In genomic region chr13:114155923-114156883, GRCh38 we compare ENCODE assay signal across 16 cellular contexts. TPM values are rescaled to one million over a fixed set of nuclear protein-coding genes. Genes with fewer than 3 reads are reported as not detected.
DNase-seq lines count a peak whose midpoint lies in the region; ATAC-seq and TF ChIP-seq lines count a peak whose summit lies in the region.
"Had no signal": no experiment of that assay in that cellular context is flagged by ENCODE, and none has a peak within 500 bp of the region (broad histone marks: within the 10 kb centered on the region; RNA-seq: fewer than 3 reads in every experiment).

No MANE protein-coding gene starts in this region.

- H3K23ac ChIP-seq in IMR-90 (ENCODE audit: low read depth, low read length): no peak overlapping the region

- no peak overlapping the region for H3K56ac ChIP-seq in IMR-90 (ENCODE audit: extremely low read depth, insufficient read depth, low read length)

- H3K14ac ChIP-seq in IMR-90 (replicated peaks; ENCODE audit: low read depth, low read length): no peak overlapping the region

- WGBS in IMR-90 (ENCODE audit: extremely low coverage in 2 of 2, insufficient read length in 1 of 2), 2 experiments: 48% methylated on average over 4 of the region's 19 CpGs; no CpG with 5 or more reads in 1 of the 2 experiments

- no peak overlapping the region for H3K4ac ChIP-seq in IMR-90 (ENCODE audit: low read depth, low read length)

- ATAC-seq in IMR-90 (ENCODE audit: low read depth): no peak
- peak in 1 of 3 donors; percentile 44 for ATAC-seq in natural killer cell
- no peak for ATAC-seq in GM19467 (IDR thresholded peaks at IDR 0.05; ENCODE audit: unreplicated experiment)
- ATAC-seq: esophagus mucosa, heart left ventricle had no signal

- H3K36me3 ChIP-seq in CD8-positive, alpha-beta memory T cell (ENCODE audit: insufficient read depth, low read length): no peaks in the 10 kb centered on the region
- H3K36me3 ChIP-seq in IMR-90 (ENCODE audit: control insufficient read depth, insufficient read depth, low read length): no peaks in the 10 kb centered on the region
- H3K36me3 ChIP-seq: heart left ventricle, neutrophil had no signal

- peak in 1 of 5 donors; percentile 49 for DNase-seq in CD8-positive, alpha-beta memory T cell
- no peak for DNase-seq in IMR-90
- no peak for DNase-seq in activated T-helper 2 cell treated with anti-CD3 and anti-CD28 coated beads, Interferon-gamma antibody, Interleukin-2, Interleukin-4, amounts not matched to agents 10 μg/mL and 5 μg/mL and 100 μg/mL, durations not matched to agents 14 hours and 24 hours and 36 hours (ENCODE audit: low spot score)
- no peak for DNase-seq in natural killer cell
- no peak for DNase-seq in GM19238 (ENCODE audit: insufficient read length, low spot score)
- no peak for DNase-seq in mucosa of gallbladder (ENCODE audit: low spot score)
- DNase-seq: activated effector memory CD4-positive, alpha-beta T cell treated with anti-CD3 and anti-CD28 coated beads, Interleukin-2, amount 50 U/mL, for 16 hours; Caco-2; cerebellar nuclear complex; heart left ventricle; NK-92 treated with Interleukin-12 subunit alpha and Interleukin-12 subunit beta, amount 100 ng/mL, for 24 hours had no signal

- in situ Hi-C loops in IMR-90 (cut with MboI; ENCODE audit: low sequenced_read_pairs): no loop called here

- no peaks in the 10 kb centered on the region for H3K9me3 ChIP-seq in CD8-positive, alpha-beta memory T cell (ENCODE audit: low read length)
- H3K9me3 ChIP-seq in IMR-90 (ENCODE audit: control insufficient read depth, insufficient read depth, low read length): no peaks in the 10 kb centered on the region; the same call in 1 of the 2 replicates
- H3K9me3 ChIP-seq: Caco-2, heart left ventricle, neutrophil had no signal

- TF ChIP-seq CTCF in IMR-90 (conservative IDR thresholded peaks at IDR 0.05; ENCODE audit: low read depth, low read length) (no peak), natural killer cell (IDR thresholded peaks at IDR 0.05) (no peak)

- H4K91ac ChIP-seq in IMR-90 (ENCODE audit: insufficient read depth, low read depth, low read length): no peak overlapping the region

- H3K4me1 ChIP-seq in CD8-positive, alpha-beta memory T cell (ENCODE audit: insufficient read depth, low read length): peaks cover 78% of the 10 kb centered on the region
- no peaks in the 10 kb centered on the region for H3K4me1 ChIP-seq in IMR-90 (ENCODE audit: control insufficient read depth, insufficient read depth, low read length)
- H3K4me1 ChIP-seq: Caco-2 had no signal

- H3K18ac ChIP-seq in IMR-90 (ENCODE audit: low read depth, low read length): no peak overlapping the region

- no peak overlapping the region for H2AK9ac ChIP-seq in IMR-90 (replicated peaks; ENCODE audit: low read depth, low read length, poor library complexity)

- peaks cover 67 to 84% (median 80%) of the 10 kb centered on the region in 3 donors for H3K4me1 Mint-ChIP-seq in CD8-positive, alpha-beta memory T cell
- H3K4me1 Mint-ChIP-seq in activated T-helper 2 cell treated with anti-CD3 and anti-CD28 coated beads, Interferon-gamma antibody, Interleukin-2, Interleukin-4, amounts not matched to agents 10 μg/mL and 5 μg/mL and 100 μg/mL, durations not matched to agents 14 hours and 24 hours and 36 hours (ENCODE audit: low read depth): peaks cover 39% of the 10 kb centered on the region
- H3K4me1 Mint-ChIP-seq in natural killer cell: peaks cover 75 to 87% of the 10 kb centered on the region in 2 donors

- H4K8ac ChIP-seq in IMR-90 (ENCODE audit: low read depth in 2 of 2, low read length in 2 of 2): no peak overlapping the region

- no peak for TF ChIP-seq RAD21 in IMR-90 (IDR thresholded peaks at IDR 0.05; ENCODE audit: low read length)

- H3K9me1 ChIP-seq in IMR-90 (ENCODE audit: insufficient read depth, low read length): no peaks in the 10 kb centered on the region

- no peak overlapping the region for H3K9ac ChIP-seq in IMR-90 (ENCODE audit: low read depth, low read length)

- no peak overlapping the region for H2BK20ac ChIP-seq in IMR-90 (ENCODE audit: low read depth, low read length)

- CTCF ChIA-PET in CD8-positive, alpha-beta memory T cell (lab: Charles Lee): interaction anchor here (0.8 to 1.3 kb wide), 2 partner anchors 13 to 30 kb away, joined by 3 to 4 read pairs; no protein-coding TSS in a partner anchor
- CTCF ChIA-PET in IMR-90 (lab: Yijun Ruan, JAX): no interaction called here

- H3K36me3 Mint-ChIP-seq in CD8-positive, alpha-beta memory T cell: peaks cover 0 to 3% (median 0%) of the 10 kb centered on the region in 3 donors
- H3K36me3 Mint-ChIP-seq in activated T-helper 2 cell treated with anti-CD3 and anti-CD28 coated beads, Interferon-gamma antibody, Interleukin-2, Interleukin-4, amounts not matched to agents 10 μg/mL and 5 μg/mL and 100 μg/mL, durations not matched to agents 14 hours and 24 hours and 36 hours (ENCODE audit: low read depth): no peaks in the 10 kb centered on the region
- H3K36me3 Mint-ChIP-seq in natural killer cell: no peaks in the 10 kb centered on the region

- H3K27me3 ChIP-seq in CD8-positive, alpha-beta memory T cell (ENCODE audit: insufficient read depth, low read length, poor library complexity, severe bottlenecking): no peaks in the 10 kb centered on the region
- peaks cover 29% of the 10 kb centered on the region for H3K27me3 ChIP-seq in IMR-90 (ENCODE audit: control insufficient read depth, insufficient read depth, low read length)
- H3K27me3 ChIP-seq: heart left ventricle had no signal

- TF ChIP-seq POLR2A in IMR-90 (IDR thresholded peaks at IDR 0.05; ENCODE audit: low read depth, low read length): no peak

- no peaks in the 10 kb centered on the region for H3K27me3 Mint-ChIP-seq in CD8-positive, alpha-beta memory T cell
- peaks cover 29% of the 10 kb centered on the region for H3K27me3 Mint-ChIP-seq in activated T-helper 2 cell treated with anti-CD3 and anti-CD28 coated beads, Interferon-gamma antibody, Interleukin-2, Interleukin-4, amounts not matched to agents 10 μg/mL and 5 μg/mL and 100 μg/mL, durations not matched to agents 14 hours and 24 hours and 36 hours (ENCODE audit: low read depth)
- no peaks in the 10 kb centered on the region for H3K27me3 Mint-ChIP-seq in natural killer cell (ENCODE audit: low read depth in 2 of 2)

- no peaks in the 10 kb centered on the region for H3K9me3 Mint-ChIP-seq in CD8-positive, alpha-beta memory T cell
- H3K9me3 Mint-ChIP-seq in activated T-helper 2 cell treated with anti-CD3 and anti-CD28 coated beads, Interferon-gamma antibody, Interleukin-2, Interleukin-4, amounts not matched to agents 10 μg/mL and 5 μg/mL and 100 μg/mL, durations not matched to agents 14 hours and 24 hours and 36 hours: no peaks in the 10 kb centered on the region
- peaks cover 4% of the 10 kb centered on the region in 2 donors for H3K9me3 Mint-ChIP-seq in natural killer cell

- H3K4me3 ChIP-seq in CD8-positive, alpha-beta memory T cell (ENCODE audit: low read length): no peak overlapping the region
- H3K4me3 ChIP-seq in IMR-90 (ENCODE audit: insufficient read depth, low read depth, low read length): no peak overlapping the region
- H3K4me3 ChIP-seq: heart left ventricle had no signal

- H4K5ac ChIP-seq in IMR-90 (ENCODE audit: low read depth, low read length): no peak overlapping the region

- H2BK120ac ChIP-seq in IMR-90 (ENCODE audit: low read depth, low read length): no peak overlapping the region

- no peak overlapping the region for H3K27ac ChIP-seq in CD8-positive, alpha-beta memory T cell (ENCODE audit: low read depth, low read length)
- H3K27ac ChIP-seq in IMR-90 (ENCODE audit: insufficient read depth, low read length): no peak overlapping the region
- H3K27ac ChIP-seq: neutrophil, VCaP had no signal

- POLR2A ChIA-PET in CD8-positive, alpha-beta memory T cell (lab: Charles Lee): interaction anchor here (3.5 kb wide), 1 partner anchor 8 kb away, joined by 11 read pairs; no protein-coding TSS in a partner anchor
- POLR2A ChIA-PET in IMR-90 (lab: Charles Lee; ENCODE audit: unreplicated experiment): no interaction called here

- peak overlapping the region; percentile 67 to 86 (median 80) for H3K4me3 Mint-ChIP-seq in CD8-positive, alpha-beta memory T cell
- peak overlapping the region; percentile 57 for H3K4me3 Mint-ChIP-seq in activated T-helper 2 cell treated with anti-CD3 and anti-CD28 coated beads, Interferon-gamma antibody, Interleukin-2, Interleukin-4, amounts not matched to agents 10 μg/mL and 5 μg/mL and 100 μg/mL, durations not matched to agents 14 hours and 24 hours and 36 hours (ENCODE audit: low read depth)
- H3K4me3 Mint-ChIP-seq in natural killer cell: peak overlapping the region; percentile 89

- no peaks in the 10 kb centered on the region for H3K79me1 ChIP-seq in IMR-90 (ENCODE audit: low read depth in 1 of 2, low read length in 2 of 2)

- H2BK15ac ChIP-seq in IMR-90 (ENCODE audit: low read depth, low read length): no peak overlapping the region

- dilution Hi-C loops in IMR-90 (cut with HindIII; ENCODE audit: low sequenced_read_pairs, unreplicated experiment): no loop called here

- H4K20me1 ChIP-seq in IMR-90 (ENCODE audit: insufficient read depth, low read length): no peaks in the 10 kb centered on the region; the same call in none of the 2 replicates

- intact Hi-C loops in IMR-90 (cut with micrococcal nuclease): no loop called here
- intact Hi-C loops in activated T-helper 2 cell treated with anti-CD3 and anti-CD28 coated beads, Interferon-gamma antibody, Interleukin-2, Interleukin-4, amounts not matched to agents 10 μg/mL and 5 μg/mL and 100 μg/mL, durations not matched to agents 14 hours and 24 hours and 36 hours (cut with micrococcal nuclease): no loop called here
- intact Hi-C loops in natural killer cell (cut with micrococcal nuclease): no loop called here

- H3K4me2 ChIP-seq in IMR-90 (ENCODE audit: low read depth, low read length): 0 out of 2 replicates have a peak overlapping the region, but pooled peaks have one; percentile 2

- H2BK5ac ChIP-seq in IMR-90 (ENCODE audit: low read depth, low read length, poor library complexity, severe bottlenecking): no peak overlapping the region

- no peak overlapping the region for H2AK5ac ChIP-seq in IMR-90 (ENCODE audit: low read depth, low read length)

- BruUV-seq in IMR-90 (replicated peaks; lab: Mats Ljungman, UMichigan): no TSS peak

- H3K27ac Mint-ChIP-seq in CD8-positive, alpha-beta memory T cell: peak overlapping the region; percentile 85 to 97 (median 93)
- peak overlapping the region; percentile 50 for H3K27ac Mint-ChIP-seq in activated T-helper 2 cell treated with anti-CD3 and anti-CD28 coated beads, Interferon-gamma antibody, Interleukin-2, Interleukin-4, amounts not matched to agents 10 μg/mL and 5 μg/mL and 100 μg/mL, durations not matched to agents 14 hours and 24 hours and 36 hours
- H3K27ac Mint-ChIP-seq in natural killer cell: peak overlapping the region; percentile 90 to 94

- no peak overlapping the region for H2AFZ ChIP-seq in IMR-90 (replicated peaks; ENCODE audit: low read length, poor library complexity)

RNA-seq across cellular contexts. Expression of gene CFAP97D2, which starts 22.9 kb away (rescaled TPM):
- not detected for total RNA-seq in CD8-positive, alpha-beta memory T cell
- polyA plus RNA-seq in CD8-positive, alpha-beta memory T cell: 0.31 TPM
- not detected in 2 replicates for total RNA-seq in IMR-90 (2012; rRNA removed)
- polyA plus RNA-seq in IMR-90 (2012; rRNA removed): not detected in 2 replicates
- polyA plus RNA-seq in IMR-90 (2012; cell fraction: cytosol; rRNA removed): not detected in 2 replicates
- not detected in 2 replicates for polyA plus RNA-seq in IMR-90 (2012; cell fraction: nucleus; rRNA removed; ENCODE audit: low replicate concordance)
- total RNA-seq in activated T-helper 2 cell treated with anti-CD3 and anti-CD28 coated beads, Interferon-gamma antibody, Interleukin-2, Interleukin-4, amounts not matched to agents 10 μg/mL and 5 μg/mL and 100 μg/mL, durations not matched to agents 14 hours and 24 hours and 36 hours: not detected in 2 replicates
- total RNA-seq in natural killer cell: 1 to 10 TPM in 1 of 3 donors, under 1 TPM in 1, not detected in 1; 0.45 to 7.7 TPM
- not detected for total RNA-seq in mucosa of gallbladder
- total RNA-seq: Caco-2, esophagus mucosa, heart left ventricle, SK-MEL-5 had no signal
- polyA plus RNA-seq: heart left ventricle had no signal

RNA-seq across cellular contexts. Expression of gene RASA3, which starts 23.8 kb away (rescaled TPM):
- 10 to 100 TPM; 26.4 to 27.1 TPM for total RNA-seq in CD8-positive, alpha-beta memory T cell
- 123 TPM for polyA plus RNA-seq in CD8-positive, alpha-beta memory T cell
- total RNA-seq in IMR-90 (2012; rRNA removed): 21.0 and 22.8 TPM in 2 replicates
- polyA plus RNA-seq in IMR-90 (2012; rRNA removed): 31.0 and 31.4 TPM in 2 replicates
- polyA plus RNA-seq in IMR-90 (2012; cell fraction: cytosol; rRNA removed): 22.9 and 29.5 TPM in 2 replicates
- 48.4 and 48.8 TPM in 2 replicates for polyA plus RNA-seq in IMR-90 (2012; cell fraction: nucleus; rRNA removed; ENCODE audit: low replicate concordance)
- 13.7 and 13.9 TPM in 2 replicates for total RNA-seq in activated T-helper 2 cell treated with anti-CD3 and anti-CD28 coated beads, Interferon-gamma antibody, Interleukin-2, Interleukin-4, amounts not matched to agents 10 μg/mL and 5 μg/mL and 100 μg/mL, durations not matched to agents 14 hours and 24 hours and 36 hours
- 100 to 1,000 TPM; 252 to 277 (median 274) TPM for total RNA-seq in natural killer cell
- total RNA-seq in mucosa of gallbladder: 11.7 TPM

Comparison
In these comparisons a context has a peak if more than half of its experiments do, and no peak if none do; other contexts are left out.
1. RNA of gene RASA3, which starts 23.8 kb away (total RNA-seq): 252 to 277 TPM in natural killer cell; 26.4 to 27.1 TPM in CD8-positive, alpha-beta memory T cell, 21.0 to 22.8 TPM in IMR-90, 13.7 to 13.9 TPM in activated T-helper 2 cell treated with anti-CD3 and anti-CD28 coated beads, Interferon-gamma antibody, Interleukin-2, Interleukin-4, amounts not matched to agents 10 μg/mL and 5 μg/mL and 100 μg/mL, durations not matched to agents 14 hours and 24 hours and 36 hours and 11.7 TPM in mucosa of gallbladder (single experiment); every median in the first group is over 4 times any median in the second.
2. Peak in every context shown above with its lines, with median percentiles within 50 percentile points of each other: H3K27ac Mint-ChIP-seq and H3K4me3 Mint-ChIP-seq.